In genomic region chr13:24923305-24923640, GRCh38 we compare ENCODE assay signal across 2 cellular contexts.
TF ChIP-seq lines count a peak whose summit lies in the region.

No MANE protein-coding gene starts in this region.

TF ChIP-seq in HEK293, 187 proteins besides CTCF, POLR2A, EP300 and RAD21 (continued from another document and continues in another):
- no peak for TF ChIP-seq ZNF518A (tag by site-specific recombination; conservative IDR thresholded peaks at IDR 0.05; ENCODE audit: low read depth)
- no peak for TF ChIP-seq ZNF473 (tag by site-specific recombination; IDR thresholded peaks at IDR 0.05)
- TF ChIP-seq SP3 (tag by site-specific recombination; IDR thresholded peaks at IDR 0.05) = no peak
- 0 out of 2 replicates have a peak, but pooled peaks have one; percentile 3 for TF ChIP-seq ZNF366 (tag by site-specific recombination; conservative IDR thresholded peaks at IDR 0.05)
- TF ChIP-seq MYNN (tag by site-specific recombination; IDR thresholded peaks at IDR 0.05; ENCODE audit: borderline replicate concordance) = no peak
- no peak for TF ChIP-seq ZBTB26 (tag by site-specific recombination; optimal IDR thresholded peaks at IDR 0.05)
- 0 out of 2 replicates have a peak, but pooled peaks have one; percentile 5 for TF ChIP-seq ZBTB17 (tag by site-specific recombination; IDR thresholded peaks at IDR 0.05)
- no peak for TF ChIP-seq ELK4 (IDR thresholded peaks at IDR 0.05; ENCODE audit: borderline replicate concordance, low read depth, low read length)
- no peak for TF ChIP-seq ZNF114 (tag by site-specific recombination; IDR thresholded peaks at IDR 0.05)
- TF ChIP-seq ZNF513 (tag by site-specific recombination; IDR thresholded peaks at IDR 0.05) = no peak
- no peak; the same call in 1 of the 2 replicates for TF ChIP-seq PRDM10 (tag by site-specific recombination; IDR thresholded peaks at IDR 0.05)

TF ChIP-seq in K562, 482 proteins besides CTCF, POLR2A, EP300 and RAD21 (continued from another document):
- TF ChIP-seq CHD7 (IDR thresholded peaks at IDR 0.05; ENCODE audit: low read depth, low read length) (no peak), POLR2H (tag; IDR thresholded peaks at IDR 0.05; ENCODE audit: low read depth) (peak; percentile 47; the same call in 1 of the 2 replicates), MEF2D (tag; conservative IDR thresholded peaks at IDR 0.05; ENCODE audit: low read depth) (peak; percentile 88), ZMIZ1 (IDR thresholded peaks at IDR 0.05; ENCODE audit: low read depth in 2 of 2, low read length in 2 of 2) (no peak), E2F6 (IDR thresholded peaks at IDR 0.05; ENCODE audit: borderline replicate concordance in 1 of 2, extremely low read depth in 1 of 2, insufficient read depth in 1 of 2, insufficient read length in 1 of 2, low read depth in 1 of 2, low read length in 1 of 2, poor library complexity in 1 of 2, severe bottlenecking in 1 of 2) (no peak), CEBPG (CRISPR knock-in tag; IDR thresholded peaks at IDR 0.05) (no peak), CEBPG (tag; conservative IDR thresholded peaks at IDR 0.05 in 1 of 2, IDR thresholded peaks at IDR 0.05 in 1 of 2) (0 out of 4 replicates have a peak, but pooled peaks of 1 of the 2 experiments have one; percentile 19), ARID1B (IDR thresholded peaks at IDR 0.05) (0 out of 2 replicates have a peak, but pooled peaks have one; percentile 13), MYBL2 (IDR thresholded peaks at IDR 0.05; ENCODE audit: low read depth) (peak; percentile 29; the same call in 1 of the 2 replicates), MYBL2 (CRISPR knock-in tag; IDR thresholded peaks at IDR 0.05; ENCODE audit: borderline replicate concordance) (no peak), NKRF (IDR thresholded peaks at IDR 0.05; ENCODE audit: borderline replicate concordance) (no peak), MAFK (IDR thresholded peaks at IDR 0.05; ENCODE audit: low read length) (peak; percentile 23; the same call in 1 of the 2 replicates), HMBOX1 (IDR thresholded peaks at IDR 0.05) (peak; percentile 47), FOSL1 (tag; conservative IDR thresholded peaks at IDR 0.05) (peak; percentile 29; the same call in 1 of the 2 replicates), SREBF1 (IDR thresholded peaks at IDR 0.05; ENCODE audit: borderline replicate concordance, low read depth, low read length) (no peak), ZNF592 (IDR thresholded peaks at IDR 0.05) (peak; percentile 17; the same call in 1 of the 2 replicates)
